Comparison of ENCODE assay signal across 1 cellular context in genomic region chr14:103693514-103693913, GRCh38.
A peak's percentile ranks its signal among the peaks of the same experiment; 100 is the strongest.
TF ChIP-seq lines count a peak whose summit lies in the region.

No MANE protein-coding gene starts in this region.

TF ChIP-seq in HEK293, 187 proteins besides CTCF, POLR2A, EP300 and RAD21 (continued from another document):
- peak; percentile 96 for TF ChIP-seq KLF1 (tag by site-specific recombination; IDR thresholded peaks at IDR 0.05)
- TF ChIP-seq, protein P1, sequence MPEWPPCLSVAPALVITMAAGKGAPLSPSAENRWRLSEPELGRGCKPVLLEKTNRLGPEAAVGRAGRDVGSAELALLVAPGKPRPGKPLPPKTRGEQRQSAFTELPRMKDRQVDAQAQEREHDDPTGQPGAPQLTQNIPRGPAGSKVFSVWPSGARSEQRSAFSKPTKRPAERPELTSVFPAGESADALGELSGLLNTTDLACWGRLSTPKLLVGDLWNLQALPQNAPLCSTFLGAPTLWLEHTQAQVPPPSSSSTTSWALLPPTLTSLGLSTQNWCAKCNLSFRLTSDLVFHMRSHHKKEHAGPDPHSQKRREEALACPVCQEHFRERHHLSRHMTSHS (tag by site-specific recombination; IDR thresholded peaks at IDR 0.05) = no peak
- no peak for TF ChIP-seq ZIC2 (tag by site-specific recombination; IDR thresholded peaks at IDR 0.05)
